Comparison of ENCODE assay signal across 2 cellular contexts in the genomic region with DNA sequence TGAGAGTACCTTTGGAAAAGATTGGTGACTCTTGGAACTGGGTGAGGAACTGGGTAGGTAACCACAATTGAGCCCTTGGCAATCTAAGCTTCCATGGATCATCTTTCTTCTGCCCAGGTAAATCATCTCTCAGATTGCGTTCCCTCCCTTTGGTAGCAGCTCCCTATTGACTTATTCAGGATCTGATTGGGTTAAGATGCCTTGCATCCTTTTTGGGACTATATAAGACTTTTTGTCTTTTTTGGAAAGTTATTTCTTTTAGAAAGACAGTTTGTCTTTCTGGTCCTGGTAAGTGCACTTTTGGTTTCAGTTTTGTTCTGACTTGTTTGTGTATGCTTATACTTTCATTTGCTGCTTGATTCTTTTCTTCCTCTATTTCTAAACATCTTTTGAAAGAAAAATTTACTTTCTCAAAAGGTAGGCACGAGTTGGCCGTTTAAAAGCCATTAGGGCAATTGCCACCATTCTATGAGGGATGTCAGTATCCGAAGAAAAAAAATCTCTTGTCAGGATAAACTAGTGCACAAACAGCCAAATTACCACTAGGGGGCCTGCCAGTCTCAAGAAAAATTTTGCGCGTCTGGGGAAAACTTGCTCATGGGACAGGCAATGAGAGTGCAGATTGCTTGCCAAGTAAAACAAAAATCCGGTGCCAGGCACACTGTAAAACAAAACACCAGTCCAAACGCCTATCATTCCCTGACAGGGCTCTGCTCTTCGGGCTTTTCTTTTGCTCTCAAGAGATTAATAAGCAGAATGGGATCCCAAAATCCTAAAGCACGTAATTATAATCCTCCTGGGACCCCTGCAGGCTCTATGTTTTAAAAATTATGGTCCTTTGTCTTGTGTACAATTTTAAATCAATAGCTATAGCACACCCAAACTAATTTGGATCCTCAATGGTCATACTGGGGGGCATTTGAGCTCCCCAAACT.
TF ChIP-seq lines count a peak whose summit lies in the region.

No MANE protein-coding gene starts in this region.

TF ChIP-seq in GM12891, 5 proteins besides CTCF, POLR2A, EP300 and RAD21:
- TF ChIP-seq SPI1 (IDR thresholded peaks at IDR 0.05; ENCODE audit: low read depth, low read length), result no peak
- TF ChIP-seq TAF1 (IDR thresholded peaks at IDR 0.05; ENCODE audit: low read depth, low read length), result no peak
- TF ChIP-seq PAX5 (IDR thresholded peaks at IDR 0.05; ENCODE audit: insufficient read depth, low read length, severe bottlenecking), result no peak
- TF ChIP-seq POLR2AphosphoS5 (IDR thresholded peaks at IDR 0.05; ENCODE audit: low read depth, low read length), result no peak
- no peak for TF ChIP-seq POU2F2 (IDR thresholded peaks at IDR 0.05; ENCODE audit: low read depth, low read length)

TF ChIP-seq in K562, 482 proteins besides CTCF, POLR2A, EP300 and RAD21 (continues in another document):
- TF ChIP-seq, protein P1, sequence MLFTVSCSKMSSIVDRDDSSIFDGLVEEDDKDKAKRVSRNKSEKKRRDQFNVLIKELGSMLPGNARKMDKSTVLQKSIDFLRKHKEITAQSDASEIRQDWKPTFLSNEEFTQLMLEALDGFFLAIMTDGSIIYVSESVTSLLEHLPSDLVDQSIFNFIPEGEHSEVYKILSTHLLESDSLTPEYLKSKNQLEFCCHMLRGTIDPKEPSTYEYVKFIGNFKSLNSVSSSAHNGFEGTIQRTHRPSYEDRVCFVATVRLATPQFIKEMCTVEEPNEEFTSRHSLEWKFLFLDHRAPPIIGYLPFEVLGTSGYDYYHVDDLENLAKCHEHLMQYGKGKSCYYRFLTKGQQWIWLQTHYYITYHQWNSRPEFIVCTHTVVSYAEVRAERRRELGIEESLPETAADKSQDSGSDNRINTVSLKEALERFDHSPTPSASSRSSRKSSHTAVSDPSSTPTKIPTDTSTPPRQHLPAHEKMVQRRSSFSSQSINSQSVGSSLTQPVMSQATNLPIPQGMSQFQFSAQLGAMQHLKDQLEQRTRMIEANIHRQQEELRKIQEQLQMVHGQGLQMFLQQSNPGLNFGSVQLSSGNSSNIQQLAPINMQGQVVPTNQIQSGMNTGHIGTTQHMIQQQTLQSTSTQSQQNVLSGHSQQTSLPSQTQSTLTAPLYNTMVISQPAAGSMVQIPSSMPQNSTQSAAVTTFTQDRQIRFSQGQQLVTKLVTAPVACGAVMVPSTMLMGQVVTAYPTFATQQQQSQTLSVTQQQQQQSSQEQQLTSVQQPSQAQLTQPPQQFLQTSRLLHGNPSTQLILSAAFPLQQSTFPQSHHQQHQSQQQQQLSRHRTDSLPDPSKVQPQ (CRISPR knock-in tag; IDR thresholded peaks at IDR 0.05; ENCODE audit: borderline replicate concordance), result no peak
- TF ChIP-seq SMC3 (conservative IDR thresholded peaks at IDR 0.05; ENCODE audit: insufficient read depth, low read depth, low read length) (peak; percentile 76), ZBTB1 (CRISPR knock-in tag; IDR thresholded peaks at IDR 0.05; ENCODE audit: borderline replicate concordance, low read depth) (no peak), JUN (IDR thresholded peaks at IDR 0.05; ENCODE audit: borderline replicate concordance, low read depth, low read length) (no peak), JUN (CRISPR knock-in tag; IDR thresholded peaks at IDR 0.05; ENCODE audit: borderline replicate concordance) (no peak), MAFG (tag; conservative IDR thresholded peaks at IDR 0.05) (0 out of 2 replicates have a peak, but pooled peaks have one; percentile 7), ARID2 (IDR thresholded peaks at IDR 0.05) (peak; percentile 38; the same call in 1 of the 2 replicates), ZNF449 (CRISPR knock-in tag; IDR thresholded peaks at IDR 0.05) (no peak), NFE2 (IDR thresholded peaks at IDR 0.05; ENCODE audit: low read depth) (peak; percentile 54; the same call in 1 of the 2 replicates), ZNF41 (CRISPR knock-in tag; conservative IDR thresholded peaks at IDR 0.05) (no peak), NCOA6 (IDR thresholded peaks at IDR 0.05) (no peak), CC2D1A (IDR thresholded peaks at IDR 0.05) (0 out of 2 replicates have a peak, but pooled peaks have one; percentile 25), JUND (IDR thresholded peaks at IDR 0.05; ENCODE audit: borderline replicate concordance, low read depth, low read length) (0 out of 2 replicates have a peak, but pooled peaks have one; percentile 34), JUND (tag; IDR thresholded peaks at IDR 0.05; ENCODE audit: borderline replicate concordance, low read depth, low read length) (no peak), ZNF655 (CRISPR knock-in tag; IDR thresholded peaks at IDR 0.05) (no peak), ZNF232 (CRISPR knock-in tag; IDR thresholded peaks at IDR 0.05) (no peak), ZC3H8 (IDR thresholded peaks at IDR 0.05) (no peak), SLC30A9 (CRISPR knock-in tag; IDR thresholded peaks at IDR 0.05) (no peak), PHTF2 (CRISPR knock-in tag; IDR thresholded peaks at IDR 0.05) (no peak), KAT7 (CRISPR knock-in tag; IDR thresholded peaks at IDR 0.05; ENCODE audit: borderline replicate concordance) (no peak), E2F8 (IDR thresholded peaks at IDR 0.05; ENCODE audit: low read depth, partially characterized antibody) (no peak), ZNF780A (CRISPR knock-in tag; IDR thresholded peaks at IDR 0.05) (no peak), HDAC1 (IDR thresholded peaks at IDR 0.05) (no peak), C11orf30 (IDR thresholded peaks at IDR 0.05; ENCODE audit: low read depth) (peak; percentile 22; the same call in 1 of the 2 replicates), FOXK2 (conservative IDR thresholded peaks at IDR 0.05 in 1 of 2, IDR thresholded peaks at IDR 0.05 in 1 of 2; ENCODE audit: low read depth in 2 of 2) (no peak), ELF1 (tag; IDR thresholded peaks at IDR 0.05) (no peak), XRCC5 (IDR thresholded peaks at IDR 0.05; ENCODE audit: low read depth, low read length) (0 out of 2 replicates have a peak, but pooled peaks have one; percentile 35), ZNF316 (IDR thresholded peaks at IDR 0.05) (peak; percentile 40; the same call in 1 of the 2 replicates), FOXJ3 (CRISPR knock-in tag; IDR thresholded peaks at IDR 0.05) (no peak), TSHZ1 (CRISPR knock-in tag; IDR thresholded peaks at IDR 0.05) (no peak), ZNF224 (CRISPR knock-in tag; IDR thresholded peaks at IDR 0.05) (no peak), ZNF518B (CRISPR knock-in tag; IDR thresholded peaks at IDR 0.05) (no peak), MAFF (IDR thresholded peaks at IDR 0.05; ENCODE audit: low read length) (peak; percentile 33; the same call in 1 of the 2 replicates), PHF21A (IDR thresholded peaks at IDR 0.05; ENCODE audit: borderline replicate concordance, low read depth) (peak; percentile 69; the same call in 1 of the 2 replicates), SMARCC2 (IDR thresholded peaks at IDR 0.05; ENCODE audit: low read depth) (no peak)
- TF ChIP-seq, protein P2, sequence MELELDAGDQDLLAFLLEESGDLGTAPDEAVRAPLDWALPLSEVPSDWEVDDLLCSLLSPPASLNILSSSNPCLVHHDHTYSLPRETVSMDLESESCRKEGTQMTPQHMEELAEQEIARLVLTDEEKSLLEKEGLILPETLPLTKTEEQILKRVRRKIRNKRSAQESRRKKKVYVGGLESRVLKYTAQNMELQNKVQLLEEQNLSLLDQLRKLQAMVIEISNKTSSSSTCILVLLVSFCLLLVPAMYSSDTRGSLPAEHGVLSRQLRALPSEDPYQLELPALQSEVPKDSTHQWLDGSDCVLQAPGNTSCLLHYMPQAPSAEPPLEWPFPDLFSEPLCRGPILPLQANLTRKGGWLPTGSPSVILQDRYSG (tag; conservative IDR thresholded peaks at IDR 0.05; ENCODE audit: low read depth), result no peak
- TF ChIP-seq, protein P3, sequence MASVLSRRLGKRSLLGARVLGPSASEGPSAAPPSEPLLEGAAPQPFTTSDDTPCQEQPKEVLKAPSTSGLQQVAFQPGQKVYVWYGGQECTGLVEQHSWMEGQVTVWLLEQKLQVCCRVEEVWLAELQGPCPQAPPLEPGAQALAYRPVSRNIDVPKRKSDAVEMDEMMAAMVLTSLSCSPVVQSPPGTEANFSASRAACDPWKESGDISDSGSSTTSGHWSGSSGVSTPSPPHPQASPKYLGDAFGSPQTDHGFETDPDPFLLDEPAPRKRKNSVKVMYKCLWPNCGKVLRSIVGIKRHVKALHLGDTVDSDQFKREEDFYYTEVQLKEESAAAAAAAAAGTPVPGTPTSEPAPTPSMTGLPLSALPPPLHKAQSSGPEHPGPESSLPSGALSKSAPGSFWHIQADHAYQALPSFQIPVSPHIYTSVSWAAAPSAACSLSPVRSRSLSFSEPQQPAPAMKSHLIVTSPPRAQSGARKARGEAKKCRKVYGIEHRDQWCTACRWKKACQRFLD (CRISPR knock-in tag; IDR thresholded peaks at IDR 0.05), result no peak
